21 cellular contexts compared by ENCODE assay signal in the genomic region with DNA sequence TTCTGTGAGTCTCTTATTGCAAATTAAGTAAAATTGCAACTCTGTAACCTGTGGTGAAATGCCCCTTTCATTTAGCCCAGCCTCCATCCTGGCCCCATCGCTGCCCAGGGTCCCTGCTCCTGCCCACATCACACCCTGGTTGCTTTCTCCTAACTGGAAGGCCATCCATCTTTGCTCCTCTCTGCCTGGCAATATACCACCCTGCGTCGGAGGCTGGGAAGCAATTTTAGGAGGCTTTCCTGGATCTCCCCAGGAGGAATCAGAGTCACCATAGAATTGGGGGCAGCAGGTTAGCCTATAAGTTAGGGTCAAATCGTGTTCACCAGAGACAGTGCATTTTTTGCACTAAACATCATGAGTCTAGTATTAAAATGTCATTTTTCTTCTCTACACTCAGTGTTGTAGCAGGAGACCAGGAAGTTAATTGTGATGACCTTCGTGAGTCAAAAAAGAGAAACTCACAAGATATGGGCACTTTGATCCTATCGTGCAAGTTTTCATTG. TPM values are rescaled to one million over a fixed set of nuclear protein-coding genes. Genes with fewer than 3 reads are reported as not detected.
"Had no signal": no experiment of that assay in that cellular context is flagged by ENCODE, and none has a peak within 500 bp of the region (broad histone marks: within the 10 kb centered on the region; RNA-seq: fewer than 3 reads in every experiment).

No MANE protein-coding gene starts in this region.

- H3K27ac ChIP-seq: coronary artery, parathyroid adenoma, right lobe of liver had no signal

- H3K79me2 ChIP-seq: parathyroid adenoma had no signal

- H3K36me3 ChIP-seq: neutrophil, right lobe of liver, transverse colon had no signal

- DNase-seq: activated CD4-positive, alpha-beta T cell treated with anti-CD3 and anti-CD28 coated beads, Interleukin-2, amount 50 U/mL, for 1 hour; activated CD4-positive, CD25-positive, alpha-beta regulatory T cell treated with anti-CD3 and anti-CD28 coated beads, Interleukin-2, amount 50 U/mL, for 72 hours; activated CD8-positive, alpha-beta memory T cell treated with anti-CD3 and anti-CD28 coated beads, Interleukin-2, amount 50 U/mL, for 4 hours; activated naive CD4-positive, alpha-beta T cell treated with anti-CD3 and anti-CD28 coated beads, Interleukin-2, amount 10 ng/mL, durations not matched to agents 7 days and 5 days; activated naive CD8-positive, alpha-beta T cell treated with anti-CD3 and anti-CD28 coated beads, Interleukin-2, amount 50 U/mL, for 24 hours; activated T-cell treated with anti-CD3 and anti-CD28 coated beads, Interleukin-2, amount 50 U/mL, for 4 hours; aorta; effector CD4-positive, alpha-beta T cell; left ventricle myocardium superior; naive thymus-derived CD8-positive, alpha-beta T cell; stimulated activated CD4-positive, alpha-beta T cell treated with anti-CD3 and anti-CD28 coated beads, Interleukin-15, amount 100 ng/mL, for 24 hours; stimulated activated CD4-positive, alpha-beta T cell treated with anti-CD3 and anti-CD28 coated beads, Interleukin-2, amount 100 ng/mL, for 48 hours; T-helper 9 cell; transverse colon had no signal

- H3K9me3 ChIP-seq: neutrophil, right lobe of liver, transverse colon had no signal

- H2AFZ ChIP-seq: parathyroid adenoma had no signal

- H3K9ac ChIP-seq: parathyroid adenoma had no signal

- H3K27me3 ChIP-seq: neutrophil, right lobe of liver, transverse colon had no signal

- H3K4me3 ChIP-seq: coronary artery, right lobe of liver, transverse colon had no signal

- H3K4me1 ChIP-seq: parathyroid adenoma had no signal

- ATAC-seq: activated naive CD8-positive, alpha-beta T cell treated with anti-CD3 and anti-CD28 coated beads, Interleukin-2, amount 50 U/mL, for 24 hours; activated T-cell treated with anti-CD3 and anti-CD28 coated beads, Interleukin-2, amount 50 U/mL, for 4 hours; esophagus mucosa; left ventricle myocardium superior; naive thymus-derived CD8-positive, alpha-beta T cell; right lobe of liver had no signal

- FAIRE-seq: small intestine had no signal

RNA-seq across cellular contexts. Expression of a gene that starts 14.5 kb away (rescaled TPM):
- total RNA-seq: activated T-cell treated with anti-CD3 and anti-CD28 coated beads, Interleukin-2, amount 50 U/mL, for 4 hours; esophagus mucosa; glomerular endothelial cell; left ventricle myocardium superior; naive thymus-derived CD8-positive, alpha-beta T cell; right lobe of liver had no signal
- polyA plus RNA-seq: aorta; naive thymus-derived CD8-positive, alpha-beta T cell had no signal
